In genomic region chr7:101363734-101364374, GRCh38 we compare ENCODE assay signal across 8 cellular contexts.
DNase-seq lines count a peak whose midpoint lies in the region; ATAC-seq and TF ChIP-seq lines count a peak whose summit lies in the region.

No MANE protein-coding gene starts in this region.

- DNase-seq in NCI-H82 (lab: John Stamatoyannopoulos, UW) (peak; percentile 59), NCI-H82 treated with DMSO at 0.1 percent for 48 hours (lab: John Stamatoyannopoulos, UW; ENCODE audit: unreplicated experiment) (no peak), HuH-7 (ENCODE audit: low spot score) (peak; percentile 89), T-helper 22 cell (ENCODE audit: low read depth) (peak; percentile 15), astrocyte of the spinal cord (ENCODE audit: low read depth, low spot score) (peak; percentile 49), skeletal muscle cell (ENCODE audit: low read depth) (no peak)

- no peaks in the 10 kb centered on the region for H3K9me3 ChIP-seq in iPS-15b (ENCODE audit: control insufficient read depth, insufficient read depth, low read length)

- H3K36me3 ChIP-seq in iPS-15b (ENCODE audit: control insufficient read depth, insufficient read depth, low read length): no peaks in the 10 kb centered on the region

- peaks cover 4% of the 10 kb centered on the region for H3K27me3 ChIP-seq in iPS-15b (ENCODE audit: control insufficient read depth, insufficient read depth, low read length)

- in situ Hi-C loops in astrocyte of the spinal cord (cut with HindIII; ENCODE audit: low sequenced_read_pairs): no loop called here

- H3K4me1 ChIP-seq in iPS-15b (ENCODE audit: control insufficient read depth, insufficient read depth, low read length): no peaks in the 10 kb centered on the region

- ATAC-seq in GM18907 (IDR thresholded peaks at IDR 0.05; ENCODE audit: unreplicated experiment): no peak

- H3K4me3 ChIP-seq in astrocyte of the spinal cord (ENCODE audit: low read depth, low read length) (peak overlapping the region; percentile 18), iPS-15b (ENCODE audit: low read depth, low read length) (peak overlapping the region; percentile 80), skeletal muscle cell (ENCODE audit: low read depth, low read length) (peak overlapping the region; percentile 44)

- TF ChIP-seq CTCF in astrocyte of the spinal cord (IDR thresholded peaks at IDR 0.05; ENCODE audit: low read depth, low read length): peak; percentile 85

- H3K9ac ChIP-seq in iPS-15b (ENCODE audit: low read depth, low read length): peak overlapping the region; percentile 91

Comparison
In these comparisons a context has a peak if more than half of its experiments do, and no peak if none do; other contexts are left out.
1. DNase-seq: peak in NCI-H82 (single experiment), HuH-7 (single experiment), T-helper 22 cell (single experiment) and astrocyte of the spinal cord (single experiment); none in NCI-H82 treated with DMSO at 0.1 percent for 48 hours (single experiment) and skeletal muscle cell (single experiment).
2. H3K4me3 ChIP-seq: peak in every context shown above with its lines; median percentile 80 in iPS-15b; 44 in skeletal muscle cell; 18 in astrocyte of the spinal cord.